Comparison of ENCODE assay signal across 1 cellular context in the genomic region with DNA sequence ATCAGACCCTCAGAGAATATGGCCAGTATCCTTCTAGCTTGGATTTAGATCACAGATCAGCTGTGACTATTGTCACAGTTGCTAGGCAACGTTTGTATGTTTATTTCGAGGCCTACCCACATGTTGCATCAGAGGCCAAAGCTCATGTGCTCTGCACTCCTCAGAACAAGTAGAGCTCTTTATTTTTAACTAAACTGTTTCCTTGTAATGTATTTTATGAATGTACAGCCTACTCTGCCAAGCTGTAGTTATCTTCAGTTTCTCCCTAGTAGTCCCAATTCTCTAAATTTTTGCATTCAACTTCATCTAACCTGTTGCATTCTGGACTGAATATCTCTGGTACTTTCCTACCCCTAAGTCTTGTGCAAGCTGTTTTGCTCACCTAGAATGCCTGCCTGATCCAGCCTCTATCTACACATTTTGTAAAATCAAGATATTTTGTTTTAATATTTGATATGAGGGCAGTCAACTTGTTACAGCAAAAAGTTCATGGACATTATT.
TF ChIP-seq lines count a peak whose summit lies in the region.

No MANE protein-coding gene starts in this region.

TF ChIP-seq in GM23338, 12 proteins besides CTCF, POLR2A, EP300 and RAD21 (continued from another document):
- TF ChIP-seq, protein P1, sequence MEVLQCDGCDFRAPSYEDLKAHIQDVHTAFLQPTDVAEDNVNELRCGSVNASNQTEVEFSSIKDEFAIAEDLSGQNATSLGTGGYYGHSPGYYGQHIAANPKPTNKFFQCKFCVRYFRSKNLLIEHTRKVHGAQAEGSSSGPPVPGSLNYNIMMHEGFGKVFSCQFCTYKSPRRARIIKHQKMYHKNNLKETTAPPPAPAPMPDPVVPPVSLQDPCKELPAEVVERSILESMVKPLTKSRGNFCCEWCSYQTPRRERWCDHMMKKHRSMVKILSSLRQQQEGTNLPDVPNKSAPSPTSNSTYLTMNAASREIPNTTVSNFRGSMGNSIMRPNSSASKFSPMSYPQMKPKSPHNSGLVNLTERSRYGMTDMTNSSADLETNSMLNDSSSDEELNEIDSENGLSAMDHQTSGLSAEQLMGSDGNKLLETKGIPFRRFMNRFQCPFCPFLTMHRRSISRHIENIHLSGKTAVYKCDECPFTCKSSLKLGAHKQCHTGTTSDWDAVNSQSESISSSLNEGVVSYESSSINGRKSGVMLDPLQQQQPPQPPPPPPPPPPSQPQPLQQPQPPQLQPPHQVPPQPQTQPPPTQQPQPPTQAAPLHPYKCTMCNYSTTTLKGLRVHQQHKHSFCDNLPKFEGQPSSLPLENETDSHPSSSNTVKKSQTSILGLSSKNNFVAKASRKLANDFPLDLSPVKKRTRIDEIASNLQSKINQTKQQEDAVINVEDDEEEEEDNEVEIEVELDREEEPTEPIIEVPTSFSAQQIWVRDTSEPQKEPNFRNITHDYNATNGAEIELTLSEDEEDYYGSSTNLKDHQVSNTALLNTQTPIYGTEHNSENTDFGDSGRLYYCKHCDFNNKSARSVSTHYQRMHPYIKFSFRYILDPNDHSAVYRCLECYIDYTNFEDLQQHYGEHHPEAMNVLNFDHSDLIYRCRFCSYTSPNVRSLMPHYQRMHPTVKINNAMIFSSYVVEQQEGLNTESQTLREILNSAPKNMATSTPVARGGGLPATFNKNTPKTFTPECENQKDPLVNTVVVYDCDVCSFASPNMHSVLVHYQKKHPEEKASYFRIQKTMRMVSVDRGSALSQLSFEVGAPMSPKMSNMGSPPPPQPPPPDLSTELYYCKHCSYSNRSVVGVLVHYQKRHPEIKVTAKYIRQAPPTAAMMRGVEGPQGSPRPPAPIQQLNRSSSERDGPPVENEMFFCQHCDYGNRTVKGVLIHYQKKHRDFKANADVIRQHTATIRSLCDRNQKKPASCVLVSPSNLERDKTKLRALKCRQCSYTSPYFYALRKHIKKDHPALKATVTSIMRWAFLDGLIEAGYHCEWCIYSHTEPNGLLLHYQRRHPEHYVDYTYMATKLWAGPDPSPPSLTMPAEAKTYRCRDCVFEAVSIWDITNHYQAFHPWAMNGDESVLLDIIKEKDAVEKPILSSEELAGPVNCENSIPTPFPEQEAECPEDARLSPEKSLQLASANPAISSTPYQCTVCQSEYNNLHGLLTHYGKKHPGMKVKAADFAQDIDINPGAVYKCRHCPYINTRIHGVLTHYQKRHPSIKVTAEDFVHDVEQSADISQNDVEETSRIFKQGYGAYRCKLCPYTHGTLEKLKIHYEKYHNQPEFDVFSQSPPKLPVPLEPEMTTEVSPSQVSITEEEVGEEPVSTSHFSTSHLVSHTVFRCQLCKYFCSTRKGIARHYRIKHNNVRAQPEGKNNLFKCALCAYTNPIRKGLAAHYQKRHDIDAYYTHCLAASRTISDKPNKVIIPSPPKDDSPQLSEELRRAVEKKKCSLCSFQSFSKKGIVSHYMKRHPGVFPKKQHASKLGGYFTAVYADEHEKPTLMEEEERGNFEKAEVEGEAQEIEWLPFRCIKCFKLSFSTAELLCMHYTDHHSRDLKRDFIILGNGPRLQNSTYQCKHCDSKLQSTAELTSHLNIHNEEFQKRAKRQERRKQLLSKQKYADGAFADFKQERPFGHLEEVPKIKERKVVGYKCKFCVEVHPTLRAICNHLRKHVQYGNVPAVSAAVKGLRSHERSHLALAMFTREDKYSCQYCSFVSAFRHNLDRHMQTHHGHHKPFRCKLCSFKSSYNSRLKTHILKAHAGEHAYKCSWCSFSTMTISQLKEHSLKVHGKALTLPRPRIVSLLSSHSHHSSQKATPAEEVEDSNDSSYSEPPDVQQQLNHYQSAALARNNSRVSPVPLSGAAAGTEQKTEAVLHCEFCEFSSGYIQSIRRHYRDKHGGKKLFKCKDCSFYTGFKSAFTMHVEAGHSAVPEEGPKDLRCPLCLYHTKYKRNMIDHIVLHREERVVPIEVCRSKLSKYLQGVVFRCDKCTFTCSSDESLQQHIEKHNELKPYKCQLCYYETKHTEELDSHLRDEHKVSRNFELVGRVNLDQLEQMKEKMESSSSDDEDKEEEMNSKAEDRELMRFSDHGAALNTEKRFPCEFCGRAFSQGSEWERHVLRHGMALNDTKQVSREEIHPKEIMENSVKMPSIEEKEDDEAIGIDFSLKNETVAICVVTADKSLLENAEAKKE (CRISPR knock-in tag; IDR thresholded peaks at IDR 0.05) = no peak
- TF ChIP-seq ZNF114 (CRISPR knock-in tag; IDR thresholded peaks at IDR 0.05) = no peak
TF ChIP-seq in GM23338: peak in this region for 0.
